ENCODE assay signal across 1 cellular context in the genomic region with DNA sequence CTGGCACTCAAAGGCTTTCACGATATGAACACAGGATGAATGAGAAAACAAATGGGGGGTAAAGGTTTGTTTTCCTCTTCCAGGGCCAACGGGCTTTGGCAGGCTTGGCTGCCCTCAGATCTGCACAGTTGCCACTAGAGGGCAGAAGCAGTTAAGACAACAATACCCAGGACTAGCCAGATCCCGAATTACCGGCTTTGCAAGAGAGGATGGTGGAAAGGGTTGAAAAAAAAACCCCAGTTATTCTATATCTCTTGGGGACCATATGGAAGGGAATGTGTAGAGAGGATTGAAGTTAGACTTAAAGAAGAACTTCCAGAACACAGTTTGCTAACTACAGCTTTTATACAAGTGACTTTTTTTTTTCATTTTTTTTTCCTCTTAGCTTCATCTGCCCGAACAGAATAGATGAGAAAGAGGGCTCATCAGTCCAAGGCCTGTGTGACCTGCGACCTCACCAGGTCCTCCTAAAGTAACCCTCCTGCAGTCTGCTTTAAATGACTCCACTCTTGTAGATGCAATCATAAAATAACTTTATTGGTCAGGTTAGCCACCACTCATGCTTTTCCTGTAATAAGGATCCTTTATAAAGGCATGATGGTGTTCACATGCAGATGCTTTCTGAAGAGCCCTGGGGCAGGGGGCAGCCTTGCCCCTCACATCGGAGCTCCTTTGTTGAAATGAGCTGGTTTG.
TF ChIP-seq lines count a peak whose summit lies in the region.

No MANE protein-coding gene starts in this region.

TF ChIP-seq in HEK293, 187 proteins besides CTCF, POLR2A, EP300 and RAD21 (continued from another document):
- TF ChIP-seq, protein P1, sequence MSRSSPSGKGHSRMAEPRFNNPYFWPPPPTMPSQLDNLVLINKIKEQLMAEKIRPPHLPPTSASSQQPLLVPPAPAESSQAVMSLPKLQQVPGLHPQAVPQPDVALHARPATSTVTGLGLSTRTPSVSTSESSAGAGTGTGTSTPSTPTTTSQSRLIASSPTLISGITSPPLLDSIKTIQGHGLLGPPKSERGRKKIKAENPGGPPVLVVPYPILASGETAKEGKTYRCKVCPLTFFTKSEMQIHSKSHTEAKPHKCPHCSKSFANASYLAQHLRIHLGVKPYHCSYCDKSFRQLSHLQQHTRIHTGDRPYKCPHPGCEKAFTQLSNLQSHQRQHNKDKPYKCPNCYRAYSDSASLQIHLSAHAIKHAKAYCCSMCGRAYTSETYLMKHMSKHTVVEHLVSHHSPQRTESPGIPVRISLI (tag by site-specific recombination; IDR thresholded peaks at IDR 0.05), result peak; percentile 75; the same call in 1 of the 2 replicates
- TF ChIP-seq OSR2 (tag by site-specific recombination; IDR thresholded peaks at IDR 0.05), result no peak
